Comparison of ENCODE assay signal across 10 cellular contexts in the genomic region with DNA sequence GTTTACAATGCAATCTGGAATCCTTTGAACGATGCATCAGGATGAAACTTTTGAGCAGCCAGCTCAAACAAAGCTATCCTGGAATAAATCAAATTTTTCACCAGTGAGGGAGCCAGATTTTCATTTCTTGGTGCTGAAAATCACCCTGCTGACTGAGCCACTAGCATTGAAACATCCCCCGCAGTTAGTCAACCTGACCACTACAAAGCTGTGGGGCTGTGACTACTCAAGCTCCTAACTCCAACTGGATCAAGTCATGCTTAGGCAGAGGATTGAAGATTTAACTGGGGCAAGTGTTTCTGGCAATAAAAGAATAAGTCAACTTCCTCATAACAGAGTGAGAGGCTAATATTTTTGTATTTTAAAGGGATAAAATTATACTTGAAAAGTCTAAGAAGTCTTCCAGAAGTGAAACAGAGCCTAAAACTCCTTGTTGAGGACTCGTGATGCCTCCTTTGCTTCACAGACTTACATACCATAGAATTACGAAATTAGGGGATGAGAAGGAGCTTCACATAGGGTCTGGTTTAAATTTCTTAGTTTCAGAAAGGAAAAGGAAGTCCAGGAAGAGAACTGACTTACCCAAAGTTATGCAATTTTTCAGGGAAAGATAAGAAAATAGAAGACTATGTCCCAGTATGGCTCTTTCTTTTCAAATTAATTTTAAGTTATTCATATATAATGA.
A peak's percentile ranks its signal among the peaks of the same experiment; 100 is the strongest.
DNase-seq lines count a peak whose midpoint lies in the region; ATAC-seq, FAIRE-seq and TF ChIP-seq lines count a peak whose summit lies in the region.
"Had no signal": no experiment of that assay in that cellular context is flagged by ENCODE, and none has a peak within 500 bp of the region (broad histone marks: within the 10 kb centered on the region; RNA-seq: fewer than 3 reads in every experiment).

No MANE protein-coding gene starts in this region.

- WGBS in A549 (ENCODE audit: missing lambda C conversion rate), result 46% methylated on average over 4 of the region's 4 CpGs

- FAIRE-seq in A549 (lab: Jason Lieb, UNC), result no peak

- H3K27ac Mint-ChIP-seq in immature natural killer cell, result no peak overlapping the region

- no peak for TF ChIP-seq POLR2A in A549 (IDR thresholded peaks at IDR 0.05; ENCODE audit: low read length)

- H3K4me1 ChIP-seq in A549, result no peaks in the 10 kb centered on the region
- no peaks in the 10 kb centered on the region for H3K4me1 ChIP-seq in OCI-LY7 (ENCODE audit: insufficient read depth, low read length, poor library complexity, severe bottlenecking)

- CTCF ChIA-PET in A549 (lab: Yijun Ruan, JAX) (no interaction called here), OCI-LY7 (lab: Charles Lee; ENCODE audit: unreplicated experiment) (no interaction called here)

- H3K4me2 ChIP-seq in A549 (no peak overlapping the region), OCI-LY7 (ENCODE audit: low read length) (no peak overlapping the region)

- TF ChIP-seq CTCF in A549 (IDR thresholded peaks at IDR 0.05) (no peak), OCI-LY7 (conservative IDR thresholded peaks at IDR 0.05; ENCODE audit: low read length) (peak; percentile 38; the same call in 1 of the 2 replicates), fibroblast of mammary gland (conservative IDR thresholded peaks at IDR 0.05; ENCODE audit: control insufficient read depth, insufficient read depth, low read depth, low read length) (peak; percentile 17), GM10266 (IDR thresholded peaks at IDR 0.05; ENCODE audit: control insufficient read depth, insufficient read depth, low read depth, missing control alignments) (no peak)

- H3K4me3 ChIP-seq in A549 (no peak overlapping the region), OCI-LY7 (ENCODE audit: low read depth, low read length, poor library complexity, severe bottlenecking) (no peak overlapping the region), fibroblast of mammary gland (ENCODE audit: control insufficient read depth, low read depth, low read length) (no peak overlapping the region)

- H3K27ac ChIP-seq in A549 (no peak overlapping the region), OCI-LY7 (ENCODE audit: low read depth, low read length, poor library complexity, severe bottlenecking) (no peak overlapping the region)

- BruUV-seq in OCI-LY7 (replicated peaks; lab: Mats Ljungman, UMichigan), result no TSS peak

- ATAC-seq in A549 (peak; percentile 65 to 68; a peak in 4 of 6 replicates), GM21526 (IDR thresholded peaks at IDR 0.05; ENCODE audit: low FRiP score, unreplicated experiment) (peak; percentile 55), GM19324 (IDR thresholded peaks at IDR 0.05; ENCODE audit: low FRiP score, unreplicated experiment) (no peak), HG02571 (IDR thresholded peaks at IDR 0.05; ENCODE audit: unreplicated experiment) (no peak)
- ATAC-seq: activated CD4-positive, CD25-positive, alpha-beta regulatory T cell treated with anti-CD3 and anti-CD28 coated beads, Interleukin-2, amount 50 U/mL, for 24 hours had no signal

- no peaks in the 10 kb centered on the region for H3K9me3 ChIP-seq in A549
- H3K9me3 ChIP-seq in OCI-LY7 (ENCODE audit: low read length), result no peaks in the 10 kb centered on the region

- H3K36me3 Mint-ChIP-seq in immature natural killer cell, result no peaks in the 10 kb centered on the region

- POLR2A ChIA-PET in A549 (lab: Yijun Ruan, JAX) (no interaction called here), OCI-LY7 (lab: Charles Lee) (interaction anchor here (0.7 to 1.1 kb wide), 4 partner anchors 17 to 376 kb away, joined by 3 to 4 read pairs (median 4); no protein-coding TSS in a partner anchor)

- H3K36me3 ChIP-seq in OCI-LY7 (ENCODE audit: insufficient read depth, low read length), result no peaks in the 10 kb centered on the region

- peaks cover 0 to 3% (median 3%) of the 10 kb centered on the region in 3 donors for H3K27me3 Mint-ChIP-seq in immature natural killer cell (ENCODE audit: low read depth in 3 of 3)

- no peak for TF ChIP-seq EP300 in A549 (IDR thresholded peaks at IDR 0.05)

- H3K79me2 ChIP-seq in OCI-LY7 (ENCODE audit: insufficient read depth, low read depth, low read length), result no peaks in the 10 kb centered on the region

- H2AFZ ChIP-seq in OCI-LY7 (ENCODE audit: low read length), result no peak overlapping the region

- intact Hi-C loops in OCI-LY7 (cut with micrococcal nuclease; ENCODE audit: unreplicated experiment), result no loop called here

- no peaks in the 10 kb centered on the region for H3K4me1 Mint-ChIP-seq in immature natural killer cell

- no peak for TF ChIP-seq RAD21 in A549 (conservative IDR thresholded peaks at IDR 0.05 in 1 of 2, IDR thresholded peaks at IDR 0.05 in 1 of 2)

- H4K20me1 ChIP-seq in OCI-LY7 (ENCODE audit: insufficient read depth, low read length), result no peaks in the 10 kb centered on the region

- peak; percentile 2 to 5 for DNase-seq in A549 (ENCODE audit: low read depth in 1 of 2, low spot score in 1 of 2)
- peak; percentile 8 for DNase-seq in OCI-LY7 (ENCODE audit: low spot score)
- DNase-seq in fibroblast of mammary gland (ENCODE audit: low read depth), result peak; percentile 77
- DNase-seq in GM10266 (ENCODE audit: extremely low spot score), result no peak
- no peak for DNase-seq in immature natural killer cell
- DNase-seq: Calu3 had no signal

- peaks cover 0 to 4% (median 0%) of the 10 kb centered on the region in 6 donors for H3K9me3 Mint-ChIP-seq in immature natural killer cell

- no peak overlapping the region for H3K4me3 Mint-ChIP-seq in immature natural killer cell

- H3K9me2 ChIP-seq in OCI-LY7 (ENCODE audit: insufficient read depth, low read length), result no peaks in the 10 kb centered on the region

TF ChIP-seq in A549, 52 proteins besides CTCF, POLR2A, EP300 and RAD21 (continues in another document):
- no peak for TF ChIP-seq HEYL (CRISPR knock-in tag; IDR thresholded peaks at IDR 0.05)
- TF ChIP-seq CHD4 (IDR thresholded peaks at IDR 0.05; ENCODE audit: borderline replicate concordance), result no peak
- no peak for TF ChIP-seq SREBF2 (IDR thresholded peaks at IDR 0.05)
- no peak for TF ChIP-seq GATA3 (IDR thresholded peaks at IDR 0.05; ENCODE audit: borderline replicate concordance)
- no peak for TF ChIP-seq ZSCAN20 (CRISPR knock-in tag; IDR thresholded peaks at IDR 0.05)
- no peak for TF ChIP-seq RFX5 (IDR thresholded peaks at IDR 0.05)
- TF ChIP-seq BCL3 (IDR thresholded peaks at IDR 0.05), result no peak
- no peak for TF ChIP-seq ATOH8 (CRISPR knock-in tag; IDR thresholded peaks at IDR 0.05; ENCODE audit: low read depth)
- TF ChIP-seq, protein P1, sequence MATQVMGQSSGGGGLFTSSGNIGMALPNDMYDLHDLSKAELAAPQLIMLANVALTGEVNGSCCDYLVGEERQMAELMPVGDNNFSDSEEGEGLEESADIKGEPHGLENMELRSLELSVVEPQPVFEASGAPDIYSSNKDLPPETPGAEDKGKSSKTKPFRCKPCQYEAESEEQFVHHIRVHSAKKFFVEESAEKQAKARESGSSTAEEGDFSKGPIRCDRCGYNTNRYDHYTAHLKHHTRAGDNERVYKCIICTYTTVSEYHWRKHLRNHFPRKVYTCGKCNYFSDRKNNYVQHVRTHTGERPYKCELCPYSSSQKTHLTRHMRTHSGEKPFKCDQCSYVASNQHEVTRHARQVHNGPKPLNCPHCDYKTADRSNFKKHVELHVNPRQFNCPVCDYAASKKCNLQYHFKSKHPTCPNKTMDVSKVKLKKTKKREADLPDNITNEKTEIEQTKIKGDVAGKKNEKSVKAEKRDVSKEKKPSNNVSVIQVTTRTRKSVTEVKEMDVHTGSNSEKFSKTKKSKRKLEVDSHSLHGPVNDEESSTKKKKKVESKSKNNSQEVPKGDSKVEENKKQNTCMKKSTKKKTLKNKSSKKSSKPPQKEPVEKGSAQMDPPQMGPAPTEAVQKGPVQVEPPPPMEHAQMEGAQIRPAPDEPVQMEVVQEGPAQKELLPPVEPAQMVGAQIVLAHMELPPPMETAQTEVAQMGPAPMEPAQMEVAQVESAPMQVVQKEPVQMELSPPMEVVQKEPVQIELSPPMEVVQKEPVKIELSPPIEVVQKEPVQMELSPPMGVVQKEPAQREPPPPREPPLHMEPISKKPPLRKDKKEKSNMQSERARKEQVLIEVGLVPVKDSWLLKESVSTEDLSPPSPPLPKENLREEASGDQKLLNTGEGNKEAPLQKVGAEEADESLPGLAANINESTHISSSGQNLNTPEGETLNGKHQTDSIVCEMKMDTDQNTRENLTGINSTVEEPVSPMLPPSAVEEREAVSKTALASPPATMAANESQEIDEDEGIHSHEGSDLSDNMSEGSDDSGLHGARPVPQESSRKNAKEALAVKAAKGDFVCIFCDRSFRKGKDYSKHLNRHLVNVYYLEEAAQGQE (IDR thresholded peaks at IDR 0.05), result no peak
- no peak for TF ChIP-seq BHLHE40 (IDR thresholded peaks at IDR 0.05; ENCODE audit: low read depth, low read length)
- no peak for TF ChIP-seq NPAS2 (CRISPR knock-in tag; IDR thresholded peaks at IDR 0.05; ENCODE audit: borderline replicate concordance)
- no peak for TF ChIP-seq ELK1 (IDR thresholded peaks at IDR 0.05; ENCODE audit: low read depth, low read length)

Comparison
In these comparisons a context has a peak if more than half of its experiments do, and no peak if none do; other contexts are left out.
1. ATAC-seq: peak in A549 (2 of 2) and GM21526 (single experiment); none in GM19324 (single experiment) and HG02571 (single experiment).
2. DNase-seq: peak in A549 (2 of 2), OCI-LY7 (single experiment) and fibroblast of mammary gland (single experiment); none in GM10266 (single experiment) and immature natural killer cell (0 of 3).
3. CTCF ChIP-seq: peak in OCI-LY7 (single experiment) and fibroblast of mammary gland (single experiment); none in A549 (single experiment) and GM10266 (single experiment).